23 cellular contexts compared by ENCODE assay signal in genomic region chr15:98774756-98775497, GRCh38.
A peak's percentile ranks its signal among the peaks of the same experiment; 100 is the strongest.
DNase-seq lines count a peak whose midpoint lies in the region; ATAC-seq and TF ChIP-seq lines count a peak whose summit lies in the region.
"Had no signal": no experiment of that assay in that cellular context is flagged by ENCODE, and none has a peak within 500 bp of the region (broad histone marks: within the 10 kb centered on the region; RNA-seq: fewer than 3 reads in every experiment).

No MANE protein-coding gene starts in this region.

- 73 to 83% methylated on average over 5 to 9 of the region's 10 CpGs for WGBS in endodermal cell (ENCODE audit: insufficient coverage in 1 of 2, insufficient read length in 1 of 2), 2 experiments
- WGBS in neuronal stem cell (ENCODE audit: extremely low coverage in 2 of 2, insufficient read length in 2 of 2, insufficient replicate concordance in 1 of 2), 2 donors = no CpG with 5 or more reads among the region's 10 CpGs

- peaks cover 61 to 98% (median 91%) of the 10 kb centered on the region in 10 experiments for H3K4me1 ChIP-seq in BLaER1 treated with 17β-estradiol and CSF1 and Interleukin-3, amounts not matched to agents 10 nM and 100 nM
- H3K4me1 ChIP-seq in endodermal cell (ENCODE audit: control insufficient read depth, insufficient read depth, low read length) (peaks cover 53% of the 10 kb centered on the region), neuronal stem cell (ENCODE audit: control insufficient read depth in 2 of 2, insufficient read depth in 1 of 2, low read depth in 1 of 2, low read length in 2 of 2) (peaks cover 6 to 13% of the 10 kb centered on the region in 2 donors), colonic mucosa (peaks cover 3% of the 10 kb centered on the region)

- H2BK15ac ChIP-seq in neuronal stem cell (ENCODE audit: low read length) = no peak overlapping the region

- DNase-seq in NCI-H146 (lab: John Stamatoyannopoulos, UW) (peak; percentile 18), endodermal cell (peak; percentile 66), neuronal stem cell (ENCODE audit: low spot score) (no peak), ecto neural progenitor cell (ENCODE audit: low spot score) (no peak), colonic mucosa (no peak)
- DNase-seq: activated CD4-positive, alpha-beta T cell treated with anti-CD3 and anti-CD28 coated beads for 48 hours; activated CD8-positive, alpha-beta memory T cell treated with anti-CD3 and anti-CD28 coated beads, Interleukin-2, amount 10 ng/mL, durations not matched to agents 7 days and 5 days; activated naive CD8-positive, alpha-beta T cell treated with anti-CD3 and anti-CD28 coated beads for 36 hours; CD4-positive, CD25-positive, alpha-beta regulatory T cell; GDM1; GOT3; immature natural killer cell; Kasumi-1; NCI-H1105; NCI-H524 treated with DMSO at 0.1 percent for 48 hours; OCI-M1; SJCRH30; T-helper 1 cell had no signal

- H2BK120ac ChIP-seq in neuronal stem cell (ENCODE audit: low read depth, low read length) = no peak overlapping the region

- no peak overlapping the region for H2AFZ ChIP-seq in neuronal stem cell (ENCODE audit: low read length)

- no peak overlapping the region for H4K8ac ChIP-seq in neuronal stem cell (ENCODE audit: low read depth, low read length)

- peak overlapping the region in 9 of 11 experiments; percentile 16 to 77 (median 52); a peak in 15 of 22 replicates for H3K27ac ChIP-seq in BLaER1 treated with 17β-estradiol and CSF1 and Interleukin-3, amounts not matched to agents 10 nM and 100 nM
- H3K27ac ChIP-seq in endodermal cell (ENCODE audit: low read depth, low read length) (no peak overlapping the region), neuronal stem cell (replicated peaks; ENCODE audit: low read length) (no peak overlapping the region), colonic mucosa (no peak overlapping the region)
- H3K27ac ChIP-seq: SJCRH30 had no signal

- H3K4ac ChIP-seq in neuronal stem cell (ENCODE audit: low read length) = no peak overlapping the region

- no peak overlapping the region for H3K23ac ChIP-seq in neuronal stem cell (ENCODE audit: low read depth, low read length, poor library complexity)

- no peak overlapping the region for H3K14ac ChIP-seq in neuronal stem cell (ENCODE audit: low read length)

- H3K4me3 ChIP-seq in BLaER1 treated with 17β-estradiol and CSF1 and Interleukin-3, amounts not matched to agents 10 nM and 100 nM = no peak overlapping the region
- H3K4me3 ChIP-seq in endodermal cell (ENCODE audit: low read length) (no peak overlapping the region), neuronal stem cell (ENCODE audit: low read length in 2 of 2) (no peak overlapping the region), colonic mucosa (no peak overlapping the region)
- H3K4me3 ChIP-seq: lung, SJCRH30 had no signal

- H3K27me3 Mint-ChIP-seq in endodermal cell (ENCODE audit: insufficient read depth) = no peaks in the 10 kb centered on the region
- H3K27me3 Mint-ChIP-seq: activated naive CD8-positive, alpha-beta T cell treated with anti-CD3 and anti-CD28 coated beads for 36 hours had no signal

- peaks cover 0 to 5% (median 0%) of the 10 kb centered on the region in 11 experiments; a peak in 4 of 22 replicates for H3K36me3 ChIP-seq in BLaER1 treated with 17β-estradiol and CSF1 and Interleukin-3, amounts not matched to agents 10 nM and 100 nM
- peaks cover 8% of the 10 kb centered on the region for H3K36me3 ChIP-seq in endodermal cell (ENCODE audit: control insufficient read depth, insufficient read depth, low read length)
- H3K36me3 ChIP-seq in neuronal stem cell (replicated peaks in 1 of 2; ENCODE audit: control insufficient read depth in 2 of 2, insufficient read depth in 2 of 2, low read length in 2 of 2) = peaks cover 0 to 4% of the 10 kb centered on the region in 2 donors
- no peaks in the 10 kb centered on the region for H3K36me3 ChIP-seq in colonic mucosa
- H3K36me3 ChIP-seq: SJCRH30 had no signal

- H3K4me1 Mint-ChIP-seq in endodermal cell = peaks cover 82% of the 10 kb centered on the region

- H3K9me3 ChIP-seq in BLaER1 treated with 17β-estradiol and CSF1 and Interleukin-3, amounts not matched to agents 10 nM and 100 nM (replicated peaks in 1 of 11) = no peaks in the 10 kb centered on the region
- H3K9me3 ChIP-seq in endodermal cell (ENCODE audit: control insufficient read depth, low read length) (no peaks in the 10 kb centered on the region), neuronal stem cell (replicated peaks in 1 of 2; ENCODE audit: control insufficient read depth in 2 of 2, insufficient read depth in 1 of 2, low read depth in 1 of 2, low read length in 2 of 2) (no peaks in the 10 kb centered on the region), colonic mucosa (no peaks in the 10 kb centered on the region)
- H3K9me3 ChIP-seq: SJCRH30 had no signal

- H3K79me1 ChIP-seq in neuronal stem cell (ENCODE audit: low read depth, low read length) = peaks cover 3% of the 10 kb centered on the region

- peak overlapping the region in 6 of 11 experiments; percentile 20 to 73 (median 24); a peak in 2 of 22 replicates for H3K9ac ChIP-seq in BLaER1 treated with 17β-estradiol and CSF1 and Interleukin-3, amounts not matched to agents 10 nM and 100 nM
- H3K9ac ChIP-seq in endodermal cell (ENCODE audit: extremely low read depth, low read length, poor library complexity, severe bottlenecking) (no peak overlapping the region), neuronal stem cell (ENCODE audit: low read depth, low read length, poor library complexity) (no peak overlapping the region), colonic mucosa (ENCODE audit: low read depth in 2 of 2, low read length in 2 of 2) (no peak overlapping the region)

- H3K27me3 ChIP-seq in BLaER1 treated with 17β-estradiol and CSF1 and Interleukin-3, amounts not matched to agents 10 nM and 100 nM = no peaks in the 10 kb centered on the region
- H3K27me3 ChIP-seq in endodermal cell (ENCODE audit: control insufficient read depth, insufficient read depth, low read length, poor library complexity, severe bottlenecking) = no peaks in the 10 kb centered on the region
- H3K27me3 ChIP-seq in neuronal stem cell (ENCODE audit: control insufficient read depth in 3 of 3, insufficient read depth in 3 of 3, low read depth in 1 of 3, low read length in 3 of 3) = no peaks in the 10 kb centered on the region
- no peaks in the 10 kb centered on the region for H3K27me3 ChIP-seq in colonic mucosa
- H3K27me3 ChIP-seq: SJCRH30 had no signal

- peak overlapping the region; percentile 71 to 98 (median 89) for H3K4me2 ChIP-seq in BLaER1 treated with 17β-estradiol and CSF1 and Interleukin-3, amounts not matched to agents 10 nM and 100 nM
- no peak overlapping the region for H3K4me2 ChIP-seq in neuronal stem cell (ENCODE audit: insufficient read depth, low read length, poor library complexity, severe bottlenecking)

- H3K18ac ChIP-seq in neuronal stem cell (ENCODE audit: low read length) = peak overlapping the region; percentile 53

- no peak overlapping the region for H2AK5ac ChIP-seq in neuronal stem cell (ENCODE audit: low read depth, low read length)

- no peak overlapping the region for H2BK12ac ChIP-seq in neuronal stem cell (ENCODE audit: low read length)

- no peak for ATAC-seq in HG02970 (IDR thresholded peaks at IDR 0.05; ENCODE audit: low FRiP score, unreplicated experiment)
- no peak for ATAC-seq in HG02623 (IDR thresholded peaks at IDR 0.05; ENCODE audit: unreplicated experiment)
- ATAC-seq: activated CD8-positive, alpha-beta memory T cell treated with anti-CD3 and anti-CD28 coated beads, Interleukin-2, amount 10 ng/mL, durations not matched to agents 7 days and 5 days; sciatic nerve had no signal

- H3K4me3 Mint-ChIP-seq in endodermal cell = no peak overlapping the region
- H3K4me3 Mint-ChIP-seq: activated CD8-positive, alpha-beta memory T cell treated with anti-CD3 and anti-CD28 coated beads, Interleukin-2, amount 10 ng/mL, durations not matched to agents 7 days and 5 days; activated naive CD8-positive, alpha-beta T cell treated with anti-CD3 and anti-CD28 coated beads for 36 hours; immature natural killer cell had no signal

- TF ChIP-seq CTCF in endodermal cell (conservative IDR thresholded peaks at IDR 0.05) = no peak
- TF ChIP-seq CTCF in colonic mucosa (IDR thresholded peaks at IDR 0.05) = no peak

- peaks cover 85 to 100% (median 99%) of the 10 kb centered on the region in 11 experiments for H4K20me1 ChIP-seq in BLaER1 treated with 17β-estradiol and CSF1 and Interleukin-3, amounts not matched to agents 10 nM and 100 nM

- no peak overlapping the region for H4K91ac ChIP-seq in neuronal stem cell (ENCODE audit: low read depth, low read length, poor library complexity)

- no peaks in the 10 kb centered on the region for H3K9me3 Mint-ChIP-seq in endodermal cell
- H3K9me3 Mint-ChIP-seq: activated naive CD8-positive, alpha-beta T cell treated with anti-CD3 and anti-CD28 coated beads for 36 hours; CD4-positive, CD25-positive, alpha-beta regulatory T cell had no signal

- intact Hi-C loops in colonic mucosa (cut with DNase I) = loop anchor here (5.0 to 10.0 kb wide), 3 partner anchors 110 to 300 kb away; no protein-coding TSS in a partner anchor

- no peak overlapping the region for H2BK5ac ChIP-seq in neuronal stem cell (ENCODE audit: low read length)

- peaks cover 8% of the 10 kb centered on the region for H3K36me3 Mint-ChIP-seq in endodermal cell (ENCODE audit: low read depth)
- H3K36me3 Mint-ChIP-seq: activated CD8-positive, alpha-beta memory T cell treated with anti-CD3 and anti-CD28 coated beads, Interleukin-2, amount 10 ng/mL, durations not matched to agents 7 days and 5 days; CD4-positive, CD25-positive, alpha-beta regulatory T cell; immature natural killer cell had no signal

- H3K27ac Mint-ChIP-seq in endodermal cell = peak overlapping the region; percentile 5
- H3K27ac Mint-ChIP-seq: activated CD8-positive, alpha-beta memory T cell treated with anti-CD3 and anti-CD28 coated beads, Interleukin-2, amount 10 ng/mL, durations not matched to agents 7 days and 5 days; activated naive CD8-positive, alpha-beta T cell treated with anti-CD3 and anti-CD28 coated beads for 36 hours; CD4-positive, CD25-positive, alpha-beta regulatory T cell; immature natural killer cell had no signal

Comparison
In these comparisons a context has a peak if more than half of its experiments do, and no peak if none do; other contexts are left out.
1. H3K27ac ChIP-seq: peak in BLaER1 treated with 17β-estradiol and CSF1 and Interleukin-3, amounts not matched to agents 10 nM and 100 nM (9 of 11); none in endodermal cell (single experiment), neuronal stem cell (single experiment) and colonic mucosa (single experiment).
2. H3K9ac ChIP-seq: peak in BLaER1 treated with 17β-estradiol and CSF1 and Interleukin-3, amounts not matched to agents 10 nM and 100 nM (6 of 11); none in endodermal cell (single experiment), neuronal stem cell (single experiment) and colonic mucosa (0 of 2).
3. DNase-seq: peak in NCI-H146 (single experiment) and endodermal cell (single experiment); none in neuronal stem cell (single experiment), ecto neural progenitor cell (single experiment) and colonic mucosa (single experiment).